In genomic region chr10:22433875-22434274, GRCh38 we compare ENCODE assay signal across 8 cellular contexts.
DNase-seq lines count a peak whose midpoint lies in the region; ATAC-seq and TF ChIP-seq lines count a peak whose summit lies in the region.
"Had no signal": no experiment of that assay in that cellular context is flagged by ENCODE, and none has a peak within 500 bp of the region (broad histone marks: within the 10 kb centered on the region; RNA-seq: fewer than 3 reads in every experiment).

No MANE protein-coding gene starts in this region.

- in situ Hi-C loops in GM23248 (cut with MboI) = no loop called here

- WGBS in GM23248 (ENCODE audit: low coverage in 1 of 2, low lambda C conversion rate in 2 of 2, missing lambda C conversion rate in 2 of 2), 2 experiments = 0% methylated on average over 2 of the region's 2 CpGs

- H3K27ac Mint-ChIP-seq in stimulated activated effector memory CD8-positive, alpha-beta T cell treated with anti-CD3 and anti-CD28 coated beads, Interleukin-12 subunit alpha, Interleukin-12 subunit beta, amount 100 ng/mL, for 72 hours = no peak overlapping the region
- H3K27ac Mint-ChIP-seq: activated B cell treated with CpG ODN at 0.5 μM for 24 hours had no signal

- peaks cover 50% of the 10 kb centered on the region for H3K4me1 Mint-ChIP-seq in stimulated activated effector memory CD8-positive, alpha-beta T cell treated with anti-CD3 and anti-CD28 coated beads, Interleukin-12 subunit alpha, Interleukin-12 subunit beta, amount 100 ng/mL, for 72 hours

- peaks cover 37% of the 10 kb centered on the region for H3F3A ChIP-seq in GM23248 (ENCODE audit: insufficient read depth)

- peaks cover 4% of the 10 kb centered on the region for H3K9me3 Mint-ChIP-seq in stimulated activated effector memory CD8-positive, alpha-beta T cell treated with anti-CD3 and anti-CD28 coated beads, Interleukin-12 subunit alpha, Interleukin-12 subunit beta, amount 100 ng/mL, for 72 hours
- H3K9me3 Mint-ChIP-seq: activated B cell treated with CpG ODN at 0.5 μM for 24 hours had no signal

- H3K36me3 Mint-ChIP-seq in stimulated activated effector memory CD8-positive, alpha-beta T cell treated with anti-CD3 and anti-CD28 coated beads, Interleukin-12 subunit alpha, Interleukin-12 subunit beta, amount 100 ng/mL, for 72 hours = peaks cover 12% of the 10 kb centered on the region

- peak overlapping the region; percentile 22; the same call in 1 of the 2 replicates for H3K9ac ChIP-seq in GM23248
- H3K9ac ChIP-seq in fibroblast of lung (ENCODE audit: insufficient read depth, low read length) = no peak overlapping the region

- TF ChIP-seq CTCF in RWPE2 (IDR thresholded peaks at IDR 0.05; ENCODE audit: poor library complexity, severe bottlenecking) (no peak), fibroblast of lung (conservative IDR thresholded peaks at IDR 0.05 in 1 of 2, IDR thresholded peaks at IDR 0.05 in 1 of 2; ENCODE audit: low read depth in 1 of 2, low read length in 2 of 2) (no peak), GM10266 (IDR thresholded peaks at IDR 0.05; ENCODE audit: control insufficient read depth, insufficient read depth, low read depth, missing control alignments) (no peak)

- H2AFZ ChIP-seq in GM23248 = no peak overlapping the region
- H2AFZ ChIP-seq in fibroblast of lung (ENCODE audit: low read length) = no peak overlapping the region

- H3K4me1 ChIP-seq in GM23248 (ENCODE audit: insufficient read depth) (peaks cover 46% of the 10 kb centered on the region), RWPE2 (ENCODE audit: insufficient read depth, poor library complexity, severe bottlenecking) (peaks cover 38% of the 10 kb centered on the region), fibroblast of lung (ENCODE audit: control insufficient read depth, extremely low read depth, insufficient read depth, low read length) (peaks cover 13% of the 10 kb centered on the region)

- H3K36me3 ChIP-seq in GM23248 (ENCODE audit: low read depth) (no peaks in the 10 kb centered on the region), RWPE2 (ENCODE audit: low read depth) (no peaks in the 10 kb centered on the region), fibroblast of lung (ENCODE audit: control insufficient read depth, insufficient read depth, low read length) (no peaks in the 10 kb centered on the region)

- H3K27me3 ChIP-seq in GM23248 (replicated peaks; ENCODE audit: insufficient read depth) (no peaks in the 10 kb centered on the region), RWPE2 (ENCODE audit: insufficient read depth, poor library complexity, severe bottlenecking) (no peaks in the 10 kb centered on the region), fibroblast of lung (ENCODE audit: control insufficient read depth, insufficient read depth, low read length) (no peaks in the 10 kb centered on the region)

- H3K27ac ChIP-seq in GM23248 (peak overlapping the region; percentile 70), RWPE2 (ENCODE audit: poor library complexity, severe bottlenecking) (peak overlapping the region; percentile 84), fibroblast of lung (ENCODE audit: insufficient read depth, low read length) (peak overlapping the region; percentile 39)

- H3K4me3 Mint-ChIP-seq in stimulated activated effector memory CD8-positive, alpha-beta T cell treated with anti-CD3 and anti-CD28 coated beads, Interleukin-12 subunit alpha, Interleukin-12 subunit beta, amount 100 ng/mL, for 72 hours = peak overlapping the region; percentile 35
- H3K4me3 Mint-ChIP-seq: activated B cell treated with CpG ODN at 0.5 μM for 24 hours had no signal

- peak; percentile 59 for ATAC-seq in RWPE2 (ENCODE audit: low read depth)
- ATAC-seq in stimulated activated effector memory CD8-positive, alpha-beta T cell treated with anti-CD3 and anti-CD28 coated beads, Interleukin-12 subunit alpha, Interleukin-12 subunit beta, amount 100 ng/mL, for 72 hours = peak; percentile 17

- DNase-seq in GM23248 (peak; percentile 92), RWPE2 (ENCODE audit: low spot score) (no peak), fibroblast of lung (ENCODE audit: low read depth in 2 of 2) (peak; percentile 91 to 96), GM10266 (ENCODE audit: extremely low spot score) (no peak), NCI-H2171 (lab: John Stamatoyannopoulos, UW) (no peak), HUDEP-2 (lab: John Stamatoyannopoulos, UW; ENCODE audit: unreplicated experiment in 76 of 76) (no peak)
- no peak for DNase-seq in stimulated activated effector memory CD8-positive, alpha-beta T cell treated with anti-CD3 and anti-CD28 coated beads, Interleukin-12 subunit alpha, Interleukin-12 subunit beta, amount 100 ng/mL, for 72 hours (ENCODE audit: low spot score in 2 of 2)
- DNase-seq: activated B cell treated with CpG ODN at 0.5 μM for 24 hours had no signal

- H3K4me2 ChIP-seq in GM23248 (ENCODE audit: unreplicated experiment) (peak overlapping the region; percentile 38), fibroblast of lung (ENCODE audit: extremely low read depth, insufficient read depth, low read length) (no peak overlapping the region)

- H3K9me2 ChIP-seq in GM23248 (ENCODE audit: insufficient read depth) = no peaks in the 10 kb centered on the region

- H3K4me3 ChIP-seq in GM23248 = no peak overlapping the region
- H3K4me3 ChIP-seq in RWPE2 (ENCODE audit: severe bottlenecking) = no peak overlapping the region
- no peak overlapping the region for H3K4me3 ChIP-seq in fibroblast of lung (replicated peaks in 1 of 4; ENCODE audit: control extremely low read depth in 1 of 4, insufficient read depth in 1 of 4, low read depth in 3 of 4, low read length in 4 of 4)

- H3K9me3 ChIP-seq in GM23248 (ENCODE audit: low read depth) (no peaks in the 10 kb centered on the region), RWPE2 (ENCODE audit: severe bottlenecking) (no peaks in the 10 kb centered on the region), fibroblast of lung (ENCODE audit: control insufficient read depth, insufficient read depth, low read depth, low read length) (no peaks in the 10 kb centered on the region)

- H3K79me2 ChIP-seq in GM23248 (ENCODE audit: insufficient read depth) (peaks cover 12% of the 10 kb centered on the region), fibroblast of lung (ENCODE audit: control insufficient read depth, insufficient read depth, low read length) (peaks cover 7% of the 10 kb centered on the region)

- H4K20me1 ChIP-seq in GM23248 (ENCODE audit: insufficient read depth) = no peaks in the 10 kb centered on the region
- H4K20me1 ChIP-seq in fibroblast of lung (ENCODE audit: control insufficient read depth, extremely low read depth, insufficient read depth, low read length) = no peaks in the 10 kb centered on the region

Comparison
In these comparisons a context has a peak if more than half of its experiments do, and no peak if none do; other contexts are left out.
1. DNase-seq: peak in GM23248 (single experiment) and fibroblast of lung (2 of 2); none in RWPE2 (single experiment), stimulated activated effector memory CD8-positive, alpha-beta T cell treated with anti-CD3 and anti-CD28 coated beads, Interleukin-12 subunit alpha, Interleukin-12 subunit beta, amount 100 ng/mL, for 72 hours (0 of 2), GM10266 (single experiment), NCI-H2171 (single experiment) and HUDEP-2 (0 of 76).
2. Peak in every context shown above with its lines, with median percentiles within 50 percentile points of each other: H3K27ac ChIP-seq.